In genomic region chr13:20953245-20953931, GRCh38 we compare ENCODE assay signal across 22 cellular contexts. TPM values are rescaled to one million over a fixed set of nuclear protein-coding genes. Genes with fewer than 3 reads are reported as not detected.
A peak's percentile ranks its signal among the peaks of the same experiment; 100 is the strongest.
DNase-seq lines count a peak whose midpoint lies in the region; ATAC-seq and TF ChIP-seq lines count a peak whose summit lies in the region.
"Had no signal": no experiment of that assay in that cellular context is flagged by ENCODE, and none has a peak within 500 bp of the region (broad histone marks: within the 10 kb centered on the region; RNA-seq: fewer than 3 reads in every experiment).

No MANE protein-coding gene starts in this region.

- BruUV-seq in PC-9 (replicated peaks; lab: Mats Ljungman, UMichigan) = no TSS peak

- no peaks in the 10 kb centered on the region for H3K9me3 ChIP-seq in liver (ENCODE audit: control insufficient read depth in 4 of 4, low read length in 3 of 4)
- no peaks in the 10 kb centered on the region for H3K9me3 ChIP-seq in PC-9 (ENCODE audit: insufficient read depth, low read depth)
- H3K9me3 ChIP-seq: SJSA1 had no signal

- whole genome bisulfite sequencing in liver = 43% methylated on average over 16 of the region's 16 CpGs

- H3K4me1 ChIP-seq in liver (ENCODE audit: control insufficient read depth in 4 of 4, insufficient read depth in 4 of 4, low read length in 3 of 4) = peaks cover 0 to 8% (median 3%) of the 10 kb centered on the region in 4 donors
- no peaks in the 10 kb centered on the region for H3K4me1 ChIP-seq in PC-9 (replicated peaks; ENCODE audit: insufficient read depth)
- H3K4me1 ChIP-seq: SJSA1 had no signal

- H3K27ac ChIP-seq in 22Rv1 = peak overlapping the region; percentile 25; the same call in 1 of the 2 replicates
- peak overlapping the region; percentile 70 for H3K27ac ChIP-seq in VCaP
- peak overlapping the region in 1 of 2 donors; percentile 20 for H3K27ac ChIP-seq in liver (ENCODE audit: low read depth in 1 of 2, low read length in 2 of 2)
- no peak overlapping the region for H3K27ac ChIP-seq in PC-9
- H3K27ac ChIP-seq: GM23248, SJSA1 had no signal

- H3K4me3 Mint-ChIP-seq in activated CD8-positive, alpha-beta T cell treated with anti-CD3 and anti-CD28 coated beads, Interleukin-2, amount 10 ng/mL, durations not matched to agents 7 days and 5 days = no peak overlapping the region
- H3K4me3 Mint-ChIP-seq: CD14-positive monocyte had no signal

- H3K79me2 ChIP-seq in PC-9 (ENCODE audit: low read depth) = no peaks in the 10 kb centered on the region

- CTCF ChIA-PET in activated CD8-positive, alpha-beta T cell treated with anti-CD3 and anti-CD28 coated beads, Interleukin-2, amount 10 ng/mL, durations not matched to agents 7 days and 5 days (lab: Charles Lee) = interaction anchor here (0.6 kb wide), 1 partner anchor 585 kb away, joined by 3 read pairs; no protein-coding TSS in a partner anchor
- CTCF ChIA-PET in PC-9 (lab: Charles Lee) = no interaction called here

- H3K27ac Mint-ChIP-seq in activated CD8-positive, alpha-beta T cell treated with anti-CD3 and anti-CD28 coated beads, Interleukin-2, amount 10 ng/mL, durations not matched to agents 7 days and 5 days = no peak overlapping the region
- H3K27ac Mint-ChIP-seq: CD14-positive monocyte had no signal

- H3K9me2 ChIP-seq in PC-9 (ENCODE audit: insufficient read depth) = no peaks in the 10 kb centered on the region

- H3K36me3 Mint-ChIP-seq in activated CD8-positive, alpha-beta T cell treated with anti-CD3 and anti-CD28 coated beads, Interleukin-2, amount 10 ng/mL, durations not matched to agents 7 days and 5 days (ENCODE audit: low read depth) = no peaks in the 10 kb centered on the region
- H3K36me3 Mint-ChIP-seq: CD14-positive monocyte had no signal

- ATAC-seq in GM18520 (IDR thresholded peaks at IDR 0.05; ENCODE audit: unreplicated experiment) = no peak
- ATAC-seq in activated CD8-positive, alpha-beta T cell treated with anti-CD3 and anti-CD28 coated beads, Interleukin-2, amount 10 ng/mL, durations not matched to agents 7 days and 5 days = no peak
- ATAC-seq: GM12878, HCT116, Right ventricle myocardium inferior had no signal

- TF ChIP-seq CTCF in 22Rv1 (IDR thresholded peaks at IDR 0.05) = no peak
- TF ChIP-seq CTCF in VCaP (conservative IDR thresholded peaks at IDR 0.05) = no peak
- no peak for TF ChIP-seq CTCF in liver (IDR thresholded peaks at IDR 0.05; ENCODE audit: low read depth, low read length, missing input control)
- TF ChIP-seq CTCF in PC-9 (conservative IDR thresholded peaks at IDR 0.05) = no peak

- H3K27me3 Mint-ChIP-seq in activated CD8-positive, alpha-beta T cell treated with anti-CD3 and anti-CD28 coated beads, Interleukin-2, amount 10 ng/mL, durations not matched to agents 7 days and 5 days (ENCODE audit: low read depth) = peaks cover 6% of the 10 kb centered on the region

- intact Hi-C loops in PC-9 (cut with micrococcal nuclease; ENCODE audit: unreplicated experiment) = no loop called here

- no peaks in the 10 kb centered on the region for H3K4me1 Mint-ChIP-seq in activated CD8-positive, alpha-beta T cell treated with anti-CD3 and anti-CD28 coated beads, Interleukin-2, amount 10 ng/mL, durations not matched to agents 7 days and 5 days (ENCODE audit: low read depth)

- H4K20me1 ChIP-seq in PC-9 (ENCODE audit: insufficient read depth) = no peaks in the 10 kb centered on the region

- H3K27me3 ChIP-seq in H7 (ENCODE audit: control insufficient read depth, insufficient read depth, low read length) (no peaks in the 10 kb centered on the region; the same call in 1 of the 2 replicates), liver (ENCODE audit: control insufficient read depth in 4 of 4, insufficient read depth in 4 of 4, low read length in 3 of 4) (no peaks in the 10 kb centered on the region), PC-9 (ENCODE audit: insufficient read depth, low read depth) (no peaks in the 10 kb centered on the region)
- H3K27me3 ChIP-seq: SJSA1 had no signal

- no peak overlapping the region for H3K9ac ChIP-seq in liver (ENCODE audit: low read depth in 1 of 2, low read length in 2 of 2)
- H3K9ac ChIP-seq: GM23248 had no signal

- H3K4me2 ChIP-seq in PC-9 = no peak overlapping the region

- H3K4me3 ChIP-seq in H7 (ENCODE audit: insufficient read depth, low read depth, low read length) (no peak overlapping the region), liver (ENCODE audit: low read depth in 1 of 3, low read length in 3 of 3) (no peak overlapping the region), PC-9 (no peak overlapping the region)
- H3K4me3 ChIP-seq: GM12878, GM23248, SJSA1 had no signal

- POLR2A ChIA-PET in activated CD8-positive, alpha-beta T cell treated with anti-CD3 and anti-CD28 coated beads, Interleukin-2, amount 10 ng/mL, durations not matched to agents 7 days and 5 days (lab: Charles Lee) = no interaction called here
- POLR2A ChIA-PET in PC-9 (lab: Charles Lee; ENCODE audit: unreplicated experiment) = no interaction called here

- no peak overlapping the region for H2AFZ ChIP-seq in PC-9
- H2AFZ ChIP-seq: GM23248 had no signal

- H3F3A ChIP-seq in PC-9 (ENCODE audit: insufficient read depth, low read depth) = no peaks in the 10 kb centered on the region

- no peaks in the 10 kb centered on the region for H3K36me3 ChIP-seq in H7 (replicated peaks; ENCODE audit: control insufficient read depth, insufficient read depth, low read length)
- H3K36me3 ChIP-seq in liver (ENCODE audit: control insufficient read depth in 4 of 4, insufficient read depth in 3 of 4, low read depth in 1 of 4, low read length in 3 of 4) = no peaks in the 10 kb centered on the region
- no peaks in the 10 kb centered on the region for H3K36me3 ChIP-seq in PC-9 (ENCODE audit: low read depth)
- H3K36me3 ChIP-seq: SJSA1 had no signal

- no peaks in the 10 kb centered on the region for H3K9me3 Mint-ChIP-seq in activated CD8-positive, alpha-beta T cell treated with anti-CD3 and anti-CD28 coated beads, Interleukin-2, amount 10 ng/mL, durations not matched to agents 7 days and 5 days (ENCODE audit: insufficient read depth)
- H3K9me3 Mint-ChIP-seq: CD14-positive monocyte had no signal

- DNase-seq in H7 = peak; percentile 41
- no peak for DNase-seq in activated CD8-positive, alpha-beta T cell treated with anti-CD3 and anti-CD28 coated beads, Interleukin-2, amount 10 ng/mL, durations not matched to agents 7 days and 5 days
- no peak for DNase-seq in PC-9
- DNase-seq: DMS79, GM23248, KBM-7, NCI-H1105, NCI-H146, NCI-H2029 treated with DMSO at 0.1 percent for 48 hours, NCI-H226, NCI-H524, OCI-M1, T-helper 1 cell had no signal

- peak in 1 of 2 donors; percentile 17 for TF ChIP-seq RAD21 in liver (IDR thresholded peaks at IDR 0.05)

TF ChIP-seq in liver, 16 proteins besides CTCF, POLR2A, EP300 and RAD21 (continues in another document):
- TF ChIP-seq TAF1 (conservative IDR thresholded peaks at IDR 0.05) = no peak
- peak in 1 of 2 donors; percentile 12 for TF ChIP-seq EGR1 (IDR thresholded peaks at IDR 0.05; ENCODE audit: low read depth in 2 of 2)
- no peak for TF ChIP-seq NR2F2 (IDR thresholded peaks at IDR 0.05)
- TF ChIP-seq YY1 (IDR thresholded peaks at IDR 0.05) = peak; percentile 64
- no peak for TF ChIP-seq ATF3 (IDR thresholded peaks at IDR 0.05)
- TF ChIP-seq JUND (IDR thresholded peaks at IDR 0.05) = no peak
- TF ChIP-seq MAX (IDR thresholded peaks at IDR 0.05) = peak; percentile 28
- TF ChIP-seq RXRA (IDR thresholded peaks at IDR 0.05) = peak; percentile 8 to 39
- no peak for TF ChIP-seq HNF4G (IDR thresholded peaks at IDR 0.05)
- TF ChIP-seq FOXA2 (IDR thresholded peaks at IDR 0.05) = peak; percentile 54
- peak; percentile 45 for TF ChIP-seq FOXA1 (IDR thresholded peaks at IDR 0.05)
- peak; percentile 52 for TF ChIP-seq SP1 (IDR thresholded peaks at IDR 0.05)
- TF ChIP-seq REST (IDR thresholded peaks at IDR 0.05) = no peak

RNA-seq across cellular contexts. Expression of gene XPO4, which starts 50.8 kb away (rescaled TPM):
- 33.4 and 34.4 TPM in 2 replicates for total RNA-seq in H7 (2014; rRNA removed; shearing (Covaris generic))
- total RNA-seq in liver (10 to 100 TPM; 11.8 to 12.5 TPM), PC-9 (2021) (8.3 and 11.1 TPM in 2 replicates)
- polyA plus RNA-seq in liver = 1 to 10 TPM; 2.5 to 3.3 TPM
- total RNA-seq in activated CD8-positive, alpha-beta T cell treated with anti-CD3 and anti-CD28 coated beads, Interleukin-2, amount 10 ng/mL, durations not matched to agents 7 days and 5 days = 10 to 100 TPM; 18.6 to 19.8 TPM
